ENCODE assay signal across 16 cellular contexts in genomic region chr22:48517039-48518030, GRCh38.
A peak's percentile ranks its signal among the peaks of the same experiment; 100 is the strongest.
DNase-seq lines count a peak whose midpoint lies in the region; ATAC-seq and TF ChIP-seq lines count a peak whose summit lies in the region.
"Had no signal": no experiment of that assay in that cellular context is flagged by ENCODE, and none has a peak within 500 bp of the region (broad histone marks: within the 10 kb centered on the region; RNA-seq: fewer than 3 reads in every experiment).

No MANE protein-coding gene starts in this region.

- TF ChIP-seq CTCF in VCaP (conservative IDR thresholded peaks at IDR 0.05): peak; percentile 27

- peak; percentile 17 for DNase-seq in Daoy (ENCODE audit: low read depth)
- peak; percentile 63 to 93 (median 84) for DNase-seq in head of caudate nucleus
- DNase-seq in pons (ENCODE audit: low spot score): peak; percentile 58
- DNase-seq in stimulated activated CD4-positive, alpha-beta T cell treated with anti-CD3 and anti-CD28 coated beads, Interleukin-2, amount 100 ng/mL, for 48 hours: no peak
- no peak for DNase-seq in NCI-H774 (lab: John Stamatoyannopoulos, UW)
- DNase-seq in LoVo (ENCODE audit: low spot score): no peak
- DNase-seq: activated CD4-positive, alpha-beta T cell treated with anti-CD3 and anti-CD28 coated beads for 36 hours; activated T-cell treated with anti-CD3 and anti-CD28 coated beads, Interleukin-2, amount 50 U/mL, for 72 hours; mesendoderm; NCI-H1694; NK-92 treated with Interleukin-12 subunit alpha and Interleukin-12 subunit beta, amount 100 ng/mL, for 24 hours; stimulated activated CD4-positive, alpha-beta T cell treated with anti-CD3 and anti-CD28 coated beads, Interleukin-4, amount 100 ng/mL, for 4 hours; stimulated activated naive CD8-positive, alpha-beta T cell treated with anti-CD3 and anti-CD28 coated beads, Interleukin-15, Interleukin-2, amounts not matched to agents 100 U/mL and 50 U/mL, for 24 hours had no signal

- ATAC-seq in HG02610 (IDR thresholded peaks at IDR 0.05; ENCODE audit: unreplicated experiment): no peak
- ATAC-seq: activated CD4-positive, alpha-beta T cell treated with anti-CD3 and anti-CD28 coated beads for 36 hours; activated T-cell treated with anti-CD3 and anti-CD28 coated beads, Interleukin-2, amount 50 U/mL, for 72 hours; stimulated activated naive CD8-positive, alpha-beta T cell treated with anti-CD3 and anti-CD28 coated beads, Interleukin-15, Interleukin-2, amounts not matched to agents 100 U/mL and 50 U/mL, for 24 hours had no signal

- intact Hi-C loops in head of caudate nucleus (cut with DNase I): no loop called here

- H3K27ac ChIP-seq in VCaP: no peak overlapping the region
- H3K27ac ChIP-seq: BLaER1 treated with 17β-estradiol and CSF1 and Interleukin-3, amounts not matched to agents 10 nM and 100 nM had no signal

Comparison
In these comparisons a context has a peak if more than half of its experiments do, and no peak if none do; other contexts are left out.
1. DNase-seq: peak in Daoy (single experiment), head of caudate nucleus (42 of 42) and pons (single experiment); none in stimulated activated CD4-positive, alpha-beta T cell treated with anti-CD3 and anti-CD28 coated beads, Interleukin-2, amount 100 ng/mL, for 48 hours (0 of 2), NCI-H774 (single experiment) and LoVo (single experiment).